Comparison of ENCODE assay signal across 14 cellular contexts in the genomic region with DNA sequence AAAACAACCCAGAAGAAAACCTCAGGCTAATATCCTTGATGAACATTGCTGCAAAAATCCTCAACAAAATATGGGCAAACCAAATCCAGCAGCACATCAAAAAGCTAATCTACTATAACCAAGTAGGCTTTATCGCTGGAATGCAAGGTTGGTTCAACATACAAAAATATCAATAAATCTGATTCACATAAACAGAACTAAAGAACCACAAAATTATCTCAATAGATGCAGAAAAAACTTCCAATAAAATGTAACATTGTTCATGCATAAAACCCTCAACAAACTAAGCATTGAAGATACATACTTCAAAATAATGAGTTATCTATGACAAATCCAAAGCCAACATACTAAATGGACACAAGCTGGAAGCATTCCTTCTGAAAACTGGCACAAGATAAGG.
"Had no signal": no experiment of that assay in that cellular context is flagged by ENCODE, and none has a peak within 500 bp of the region (broad histone marks: within the 10 kb centered on the region; RNA-seq: fewer than 3 reads in every experiment).

No MANE protein-coding gene starts in this region.

- H3K36me3 ChIP-seq: right atrium auricular region had no signal

- H3K27ac ChIP-seq: dorsolateral prefrontal cortex, esophagus muscularis mucosa, right atrium auricular region, tibial nerve had no signal

- H3K4me3 ChIP-seq: dorsolateral prefrontal cortex, esophagus muscularis mucosa, right atrium auricular region, tibial nerve had no signal

- DNase-seq: activated CD4-positive, alpha-beta T cell treated with anti-CD3 and anti-CD28 coated beads, Interleukin-2, amount 50 U/mL, for 1 hour; activated CD8-positive, alpha-beta memory T cell treated with anti-CD3 and anti-CD28 coated beads for 24 hours; activated naive CD4-positive, alpha-beta T cell treated with Interleukin-2 at 50 U/mL for 16 hours; dorsolateral prefrontal cortex; hippocampal formation; kidney; nucleus accumbens; stimulated activated CD4-positive, alpha-beta T cell treated with anti-CD3 and anti-CD28 coated beads, Interleukin-2, amount 100 ng/mL, for 48 hours; stimulated activated naive CD4-positive, alpha-beta T cell; substantia nigra had no signal

- H3K27me3 ChIP-seq: dorsolateral prefrontal cortex, esophagus muscularis mucosa, right atrium auricular region, tibial nerve had no signal

- H3K4me1 ChIP-seq: esophagus muscularis mucosa, right atrium auricular region, tibial nerve had no signal

- ATAC-seq: activated CD4-positive, CD25-positive, alpha-beta regulatory T cell treated with anti-CD3 and anti-CD28 coated beads, Interleukin-2, amount 50 U/mL, for 24 hours had no signal
